ENCODE assay signal across 25 cellular contexts in genomic region chr2:209277444-209277843, GRCh38.
"Had no signal": no experiment of that assay in that cellular context is flagged by ENCODE, and none has a peak within 500 bp of the region (broad histone marks: within the 10 kb centered on the region; RNA-seq: fewer than 3 reads in every experiment).

No MANE protein-coding gene starts in this region.

- DNase-seq: Kasumi-1, MV-4-11, NCI-H1048, NCI-H1105, NCI-H1417 treated with DMSO at 0.1 percent for 48 hours, NCI-H146, NCI-H1694 treated with DMSO at 0.1 percent for 48 hours, NCI-H1930, NCI-H2081, NCI-H2107, NCI-H2227 treated with DMSO at 0.1 percent for 48 hours, NCI-H524, NCI-H526 treated with DMSO at 0.1 percent for 48 hours, NCI-H774, Right ventricle myocardium superior, RPMI8226, SIG-M5, T-cell had no signal

- H3K9me3 ChIP-seq: SJSA1 had no signal

- H3K4me1 ChIP-seq: SJSA1 had no signal

- ATAC-seq: K562, T-cell had no signal

- H3K27me3 ChIP-seq: SJSA1 had no signal

- FAIRE-seq: HTR-8/SVneo, K562, RCC 7860 had no signal

- H3K27ac ChIP-seq: HL-60, KMS-11, SJSA1, SK-N-MC had no signal

- H3K36me3 ChIP-seq: SJSA1 had no signal

- H3K4me3 ChIP-seq: K562, SJSA1, SK-N-MC had no signal
